Comparison of ENCODE assay signal across 24 cellular contexts in genomic region chr5:14319102-14319501, GRCh38.
DNase-seq lines count a peak whose midpoint lies in the region; ATAC-seq and TF ChIP-seq lines count a peak whose summit lies in the region.
"Had no signal": no experiment of that assay in that cellular context is flagged by ENCODE, and none has a peak within 500 bp of the region (broad histone marks: within the 10 kb centered on the region; RNA-seq: fewer than 3 reads in every experiment).

No MANE protein-coding gene starts in this region.

- peaks cover 21% of the 10 kb centered on the region for H3K4me1 ChIP-seq in IMR-90 (ENCODE audit: control insufficient read depth, insufficient read depth, low read length)
- H3K4me1 ChIP-seq: A549; BLaER1 treated with 17β-estradiol and CSF1 and Interleukin-3, amounts not matched to agents 10 nM and 100 nM; Caco-2 had no signal

- peaks cover 78% of the 10 kb centered on the region for H4K20me1 ChIP-seq in IMR-90 (ENCODE audit: insufficient read depth, low read length)

- no peak overlapping the region for H3K4me3 ChIP-seq in IMR-90 (ENCODE audit: insufficient read depth, low read depth, low read length)
- H3K4me3 ChIP-seq in epithelial cell of esophagus (ENCODE audit: low read length) = no peak overlapping the region
- H3K4me3 ChIP-seq: A549; BLaER1 treated with 17β-estradiol and CSF1 and Interleukin-3, amounts not matched to agents 10 nM and 100 nM; GM12878 had no signal

- in situ Hi-C loops in IMR-90 (cut with MboI; ENCODE audit: low sequenced_read_pairs) = no loop called here

- H3K4me3 Mint-ChIP-seq in Calu3 (ENCODE audit: low read depth, unreplicated experiment) = no peak overlapping the region
- H3K4me3 Mint-ChIP-seq in stimulated activated memory B cell treated with anti-CD40 and anti-IgM and Interleukin-4, amounts not matched to agents 10 μg/mL and 1 μg/mL and 100 μg/mL, for 72 hours = no peak overlapping the region
- H3K4me3 Mint-ChIP-seq: B cell; CD4-positive, alpha-beta T cell; CD8-positive, alpha-beta T cell had no signal

- H2BK120ac ChIP-seq in IMR-90 (ENCODE audit: low read depth, low read length) = no peak overlapping the region

- H3K79me1 ChIP-seq in IMR-90 (ENCODE audit: low read depth in 1 of 2, low read length in 2 of 2) = peaks cover 54 to 80% of the 10 kb centered on the region in 2 experiments

- H3K9me1 ChIP-seq in IMR-90 (ENCODE audit: insufficient read depth, low read length) = peaks cover 20% of the 10 kb centered on the region

- no peaks in the 10 kb centered on the region for H3K9me3 ChIP-seq in IMR-90 (ENCODE audit: control insufficient read depth, insufficient read depth, low read length)
- H3K9me3 ChIP-seq: A549, Caco-2 had no signal

- no peak overlapping the region for H4K8ac ChIP-seq in IMR-90 (ENCODE audit: low read depth in 2 of 2, low read length in 2 of 2)

- TF ChIP-seq POLR2A in IMR-90 (IDR thresholded peaks at IDR 0.05; ENCODE audit: low read depth, low read length) = no peak

- no peak overlapping the region for H3K9ac ChIP-seq in IMR-90 (ENCODE audit: low read depth, low read length)
- H3K9ac ChIP-seq: BLaER1 treated with 17β-estradiol and CSF1 and Interleukin-3, amounts not matched to agents 10 nM and 100 nM had no signal

- CTCF ChIA-PET in Calu3 (lab: Charles Lee) (no interaction called here), IMR-90 (lab: Yijun Ruan, JAX) (no interaction called here)

- H3K36me3 ChIP-seq in IMR-90 (ENCODE audit: control insufficient read depth, insufficient read depth, low read length) = peaks cover 59% of the 10 kb centered on the region

- H3K18ac ChIP-seq in IMR-90 (ENCODE audit: low read depth, low read length) = no peak overlapping the region

- no peak overlapping the region for H3K27ac ChIP-seq in IMR-90 (ENCODE audit: insufficient read depth, low read length)
- H3K27ac ChIP-seq: 22Rv1; A549; BLaER1 treated with 17β-estradiol and CSF1 and Interleukin-3, amounts not matched to agents 10 nM and 100 nM; C4-2B had no signal

- no peak overlapping the region for H3K56ac ChIP-seq in IMR-90 (ENCODE audit: extremely low read depth, insufficient read depth, low read length)

- H3K23ac ChIP-seq in IMR-90 (ENCODE audit: low read depth, low read length) = no peak overlapping the region

- BruUV-seq in Calu3 (replicated peaks; lab: Mats Ljungman, UMichigan) (no TSS peak), IMR-90 (replicated peaks; lab: Mats Ljungman, UMichigan) (no TSS peak)

- no peak for TF ChIP-seq RAD21 in IMR-90 (IDR thresholded peaks at IDR 0.05; ENCODE audit: low read length)

- dilution Hi-C loops in IMR-90 (cut with HindIII; ENCODE audit: low sequenced_read_pairs, unreplicated experiment) = no loop called here

- H3K4me2 ChIP-seq in IMR-90 (ENCODE audit: low read depth, low read length) = no peak overlapping the region
- H3K4me2 ChIP-seq: A549; BLaER1 treated with 17β-estradiol and CSF1 and Interleukin-3, amounts not matched to agents 10 nM and 100 nM had no signal

- DNase-seq in Calu3 = no peak
- DNase-seq in IMR-90 = no peak
- peak; percentile 86 for DNase-seq in epithelial cell of esophagus (ENCODE audit: low read depth)
- no peak for DNase-seq in omental fat pad (ENCODE audit: low spot score)
- DNase-seq in NCI-H2227 treated with DMSO at 0.1 percent for 48 hours (lab: John Stamatoyannopoulos, UW) = no peak
- DNase-seq: AML-193; Caco-2; CD4-positive, alpha-beta T cell; CD8-positive, alpha-beta T cell; DMS 273 treated with DMSO at 0.1 percent for 48 hours; DMS153; DMS53; DMS79; DND-41; EL; GDM1 had no signal

- H2BK20ac ChIP-seq in IMR-90 (ENCODE audit: low read depth, low read length) = no peak overlapping the region

- TF ChIP-seq CTCF in Calu3 (IDR thresholded peaks at IDR 0.05; ENCODE audit: unreplicated experiment) (no peak), IMR-90 (conservative IDR thresholded peaks at IDR 0.05; ENCODE audit: low read depth, low read length) (no peak), epithelial cell of esophagus (IDR thresholded peaks at IDR 0.05; ENCODE audit: insufficient read depth, low read depth, low read length, missing control alignments) (no peak), omental fat pad (IDR thresholded peaks at IDR 0.05) (no peak)

- H4K91ac ChIP-seq in IMR-90 (ENCODE audit: insufficient read depth, low read depth, low read length) = no peak overlapping the region

- no peaks in the 10 kb centered on the region for H3K27me3 ChIP-seq in IMR-90 (ENCODE audit: control insufficient read depth, insufficient read depth, low read length)
- H3K27me3 ChIP-seq: BLaER1 treated with 17β-estradiol and CSF1 and Interleukin-3, amounts not matched to agents 10 nM and 100 nM had no signal

- ATAC-seq in IMR-90 (ENCODE audit: low read depth) = no peak
- no peak for ATAC-seq in stimulated activated memory B cell treated with anti-CD40 and anti-IgM and Interleukin-4, amounts not matched to agents 10 μg/mL and 1 μg/mL and 100 μg/mL, for 72 hours
- no peak for ATAC-seq in omental fat pad (ENCODE audit: low FRiP score)
- no peak for ATAC-seq in HG02623 (IDR thresholded peaks at IDR 0.05; ENCODE audit: unreplicated experiment)
- ATAC-seq: A549; CD8-positive, alpha-beta T cell; GM12878 had no signal

- peaks cover 47% of the 10 kb centered on the region for H3K36me3 Mint-ChIP-seq in Calu3 (ENCODE audit: insufficient read depth, unreplicated experiment)
- H3K36me3 Mint-ChIP-seq in stimulated activated memory B cell treated with anti-CD40 and anti-IgM and Interleukin-4, amounts not matched to agents 10 μg/mL and 1 μg/mL and 100 μg/mL, for 72 hours = peaks cover 51% of the 10 kb centered on the region
- H3K36me3 Mint-ChIP-seq: CD8-positive, alpha-beta T cell had no signal

- no peaks in the 10 kb centered on the region for H3K27me3 Mint-ChIP-seq in Calu3 (ENCODE audit: unreplicated experiment)
- H3K27me3 Mint-ChIP-seq in stimulated activated memory B cell treated with anti-CD40 and anti-IgM and Interleukin-4, amounts not matched to agents 10 μg/mL and 1 μg/mL and 100 μg/mL, for 72 hours = no peaks in the 10 kb centered on the region
- H3K27me3 Mint-ChIP-seq: B cell; CD4-positive, alpha-beta T cell had no signal

- WGBS in IMR-90 (ENCODE audit: extremely low coverage in 2 of 2, insufficient read length in 1 of 2), 2 experiments = no CpG with 5 or more reads among the region's 1 CpG

- no peak overlapping the region for H2AK9ac ChIP-seq in IMR-90 (replicated peaks; ENCODE audit: low read depth, low read length, poor library complexity)

- no peaks in the 10 kb centered on the region for H3K9me3 Mint-ChIP-seq in Calu3 (ENCODE audit: low read depth, unreplicated experiment)
- peaks cover 3% of the 10 kb centered on the region for H3K9me3 Mint-ChIP-seq in stimulated activated memory B cell treated with anti-CD40 and anti-IgM and Interleukin-4, amounts not matched to agents 10 μg/mL and 1 μg/mL and 100 μg/mL, for 72 hours
- H3K9me3 Mint-ChIP-seq: CD8-positive, alpha-beta T cell had no signal

- H2BK15ac ChIP-seq in IMR-90 (ENCODE audit: low read depth, low read length) = no peak overlapping the region

- H2AFZ ChIP-seq in IMR-90 (replicated peaks; ENCODE audit: low read length, poor library complexity) = no peak overlapping the region

- intact Hi-C loops in Calu3 (cut with micrococcal nuclease; ENCODE audit: unreplicated experiment) (no loop called here), IMR-90 (cut with micrococcal nuclease) (no loop called here)

- no peaks in the 10 kb centered on the region for H3K4me1 Mint-ChIP-seq in Calu3 (ENCODE audit: low read depth, unreplicated experiment)
- peaks cover 11% of the 10 kb centered on the region for H3K4me1 Mint-ChIP-seq in stimulated activated memory B cell treated with anti-CD40 and anti-IgM and Interleukin-4, amounts not matched to agents 10 μg/mL and 1 μg/mL and 100 μg/mL, for 72 hours
- H3K4me1 Mint-ChIP-seq: B cell had no signal

- no peak overlapping the region for H3K4ac ChIP-seq in IMR-90 (ENCODE audit: low read depth, low read length)

- peak overlapping the region; percentile 12 for H2BK5ac ChIP-seq in IMR-90 (ENCODE audit: low read depth, low read length, poor library complexity, severe bottlenecking)

- peak overlapping the region; percentile 20 for H3K27ac Mint-ChIP-seq in Calu3 (ENCODE audit: unreplicated experiment)
- peak overlapping the region; percentile 56 for H3K27ac Mint-ChIP-seq in stimulated activated memory B cell treated with anti-CD40 and anti-IgM and Interleukin-4, amounts not matched to agents 10 μg/mL and 1 μg/mL and 100 μg/mL, for 72 hours
- H3K27ac Mint-ChIP-seq: B cell; CD4-positive, alpha-beta T cell; CD8-positive, alpha-beta T cell had no signal

- no peak overlapping the region for H4K5ac ChIP-seq in IMR-90 (ENCODE audit: low read depth, low read length)

- H2AK5ac ChIP-seq in IMR-90 (ENCODE audit: low read depth, low read length) = no peak overlapping the region

- POLR2A ChIA-PET in IMR-90 (lab: Charles Lee; ENCODE audit: unreplicated experiment) = no interaction called here

- H3K14ac ChIP-seq in IMR-90 (replicated peaks; ENCODE audit: low read depth, low read length) = no peak overlapping the region

TF ChIP-seq in IMR-90, 13 proteins besides CTCF, POLR2A, EP300 and RAD21:
- TF ChIP-seq NFE2L2 (IDR thresholded peaks at IDR 0.05; ENCODE audit: low read depth, low read length) (no peak), RFX5 (IDR thresholded peaks at IDR 0.05; ENCODE audit: low read depth, low read length) (no peak), BHLHE40 (IDR thresholded peaks at IDR 0.05; ENCODE audit: low read depth, low read length) (no peak), ELK1 (IDR thresholded peaks at IDR 0.05; ENCODE audit: borderline replicate concordance, low read depth, low read length) (no peak), SMC3 (IDR thresholded peaks at IDR 0.05; ENCODE audit: low read depth, low read length) (no peak), MAZ (IDR thresholded peaks at IDR 0.05; ENCODE audit: borderline replicate concordance, low read depth, low read length) (no peak), USF2 (IDR thresholded peaks at IDR 0.05; ENCODE audit: low read depth, low read length) (no peak)
TF ChIP-seq in IMR-90: peak in this region for 0.
